ENCODE assay signal across 14 cellular contexts in the genomic region with DNA sequence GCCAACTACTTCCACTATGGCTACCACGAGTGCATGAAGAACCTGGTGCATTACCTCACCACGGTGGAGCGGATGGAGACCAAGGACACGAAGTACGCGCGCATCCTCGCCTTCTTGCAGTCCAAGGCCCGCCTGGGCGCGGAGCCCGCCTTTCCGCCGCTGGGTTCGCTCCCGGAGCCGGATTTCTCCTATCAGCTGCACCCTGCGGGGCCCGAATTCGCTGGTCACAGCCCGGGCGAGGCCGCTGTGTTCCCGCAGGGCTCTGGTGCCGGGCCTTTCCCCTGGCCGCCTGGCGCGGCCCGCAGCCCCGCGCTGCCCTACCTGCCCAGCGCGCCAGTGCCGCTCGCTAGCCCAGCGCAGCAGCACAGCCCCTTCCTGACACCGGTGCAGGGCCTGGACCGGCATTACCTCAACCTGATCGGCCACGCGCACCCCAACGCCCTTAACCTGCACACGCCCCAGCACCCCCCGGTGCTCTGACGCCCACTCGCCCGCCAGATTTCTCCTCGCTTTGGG. TPM values are rescaled to one million over a fixed set of nuclear protein-coding genes. Genes with fewer than 3 reads are reported as not detected.
DNase-seq lines count a peak whose midpoint lies in the region; ATAC-seq and TF ChIP-seq lines count a peak whose summit lies in the region.
"Had no signal": no experiment of that assay in that cellular context is flagged by ENCODE, and none has a peak within 500 bp of the region (broad histone marks: within the 10 kb centered on the region; RNA-seq: fewer than 3 reads in every experiment).

No MANE protein-coding gene starts in this region.

- peaks cover 6 to 29% (median 15%) of the 10 kb centered on the region in 4 donors for H3K4me1 Mint-ChIP-seq in CD4-positive, alpha-beta memory T cell

- DNase-seq in DMS 273 (lab: John Stamatoyannopoulos, UW; ENCODE audit: unreplicated experiment) = peak; percentile 70
- no peak for DNase-seq in DMS 273 treated with DMSO at 0.1 percent for 48 hours (lab: John Stamatoyannopoulos, UW)
- DNase-seq in NCI-H748 treated with DMSO at 0.1 percent for 48 hours (lab: John Stamatoyannopoulos, UW) = peak; percentile 15
- DNase-seq in fibroblast of lung (ENCODE audit: low read depth in 2 of 2) = no peak
- DNase-seq in psoas muscle = no peak
- no peak for DNase-seq in CD4-positive, alpha-beta memory T cell
- DNase-seq in NCI-H82 treated with DMSO at 0.1 percent for 48 hours (lab: John Stamatoyannopoulos, UW; ENCODE audit: unreplicated experiment) = no peak
- no peak for DNase-seq in NCI-H2081 (lab: John Stamatoyannopoulos, UW)
- DNase-seq: islet precursor cell, NCI-H446 treated with DMSO at 0.1 percent for 48 hours, pancreas had no signal

- peaks cover 40% of the 10 kb centered on the region for H3K27me3 ChIP-seq in fibroblast of lung (ENCODE audit: control insufficient read depth, insufficient read depth, low read length)
- H3K27me3 ChIP-seq in psoas muscle (ENCODE audit: insufficient read depth in 3 of 3, low read length in 2 of 3) = peaks cover 3 to 97% (median 45%) of the 10 kb centered on the region in 3 donors
- H3K27me3 ChIP-seq in CD4-positive, alpha-beta memory T cell (ENCODE audit: insufficient read depth, low read length) = peaks cover 16% of the 10 kb centered on the region

- no peaks in the 10 kb centered on the region for H3K79me2 ChIP-seq in fibroblast of lung (ENCODE audit: control insufficient read depth, insufficient read depth, low read length)

- peak overlapping the region; percentile 13 for H3K4me2 ChIP-seq in fibroblast of lung (ENCODE audit: extremely low read depth, insufficient read depth, low read length)

- H3K36me3 ChIP-seq in fibroblast of lung (ENCODE audit: control insufficient read depth, insufficient read depth, low read length) (no peaks in the 10 kb centered on the region), psoas muscle (ENCODE audit: insufficient read depth in 1 of 2, low read depth in 1 of 2) (no peaks in the 10 kb centered on the region)
- H3K36me3 ChIP-seq in CD4-positive, alpha-beta memory T cell (ENCODE audit: insufficient read depth, low read length) = no peaks in the 10 kb centered on the region
- H3K36me3 ChIP-seq: pancreas had no signal

- no peak overlapping the region for H3K27ac Mint-ChIP-seq in CD4-positive, alpha-beta memory T cell

- intact Hi-C loops in psoas muscle (cut with DNase I) = no loop called here
- intact Hi-C loops in CD4-positive, alpha-beta memory T cell (cut with micrococcal nuclease) = no loop called here

- TF ChIP-seq CTCF in fibroblast of lung (conservative IDR thresholded peaks at IDR 0.05 in 1 of 2, IDR thresholded peaks at IDR 0.05 in 1 of 2; ENCODE audit: low read depth in 1 of 2, low read length in 2 of 2) (no peak), psoas muscle (IDR thresholded peaks at IDR 0.05) (no peak)

- H3K4me3 Mint-ChIP-seq in CD4-positive, alpha-beta memory T cell = peak overlapping the region in 1 of 8 donors; percentile 53

- no peak overlapping the region for H3K9ac ChIP-seq in fibroblast of lung (ENCODE audit: insufficient read depth, low read length)

- H3K4me3 ChIP-seq in fibroblast of lung (replicated peaks in 1 of 4; ENCODE audit: control extremely low read depth in 1 of 4, insufficient read depth in 1 of 4, low read depth in 3 of 4, low read length in 4 of 4) (no peak overlapping the region), psoas muscle (peak overlapping the region; percentile 51)
- no peak overlapping the region for H3K4me3 ChIP-seq in CD4-positive, alpha-beta memory T cell (ENCODE audit: low read length in 2 of 2)
- H3K4me3 ChIP-seq: pancreas had no signal

- 1 to 2% (median 1%) methylated on average over 42 to 48 of the region's 48 CpGs for WGBS in psoas muscle, 3 donors

- no peaks in the 10 kb centered on the region for H4K20me1 ChIP-seq in fibroblast of lung (ENCODE audit: control insufficient read depth, extremely low read depth, insufficient read depth, low read length)

- CTCF ChIA-PET in CD4-positive, alpha-beta memory T cell (lab: Charles Lee; ENCODE audit: partially characterized antibody) = no interaction called here

- no peak overlapping the region for H2AFZ ChIP-seq in fibroblast of lung (ENCODE audit: low read length)

- H3K27me3 Mint-ChIP-seq in CD4-positive, alpha-beta memory T cell = peaks cover 55 to 60% of the 10 kb centered on the region in 2 donors

- no peaks in the 10 kb centered on the region for H3K9me3 Mint-ChIP-seq in CD4-positive, alpha-beta memory T cell

- H3K9me3 ChIP-seq in fibroblast of lung (ENCODE audit: control insufficient read depth, insufficient read depth, low read depth, low read length) (no peaks in the 10 kb centered on the region), psoas muscle (no peaks in the 10 kb centered on the region)
- no peaks in the 10 kb centered on the region for H3K9me3 ChIP-seq in CD4-positive, alpha-beta memory T cell (ENCODE audit: control insufficient read depth in 1 of 2, low read length in 2 of 2)
- H3K9me3 ChIP-seq: pancreas had no signal

- H3K27ac ChIP-seq in fibroblast of lung (ENCODE audit: insufficient read depth, low read length) (no peak overlapping the region), psoas muscle (no peak overlapping the region)
- H3K27ac ChIP-seq in CD4-positive, alpha-beta memory T cell (ENCODE audit: low read depth, low read length) = no peak overlapping the region
- H3K27ac ChIP-seq: pancreas had no signal

- no peaks in the 10 kb centered on the region for H3K4me1 ChIP-seq in fibroblast of lung (ENCODE audit: control insufficient read depth, extremely low read depth, insufficient read depth, low read length)
- peaks cover 36% of the 10 kb centered on the region for H3K4me1 ChIP-seq in psoas muscle
- no peaks in the 10 kb centered on the region for H3K4me1 ChIP-seq in CD4-positive, alpha-beta memory T cell (ENCODE audit: insufficient read depth, low read length)
- H3K4me1 ChIP-seq: pancreas had no signal

- no peaks in the 10 kb centered on the region for H3K36me3 Mint-ChIP-seq in CD4-positive, alpha-beta memory T cell

- POLR2A ChIA-PET in CD4-positive, alpha-beta memory T cell (lab: Charles Lee; ENCODE audit: partially characterized antibody) = no interaction called here

- ATAC-seq in psoas muscle = peak; percentile 29 to 68 (median 48)
- ATAC-seq: pancreas had no signal

RNA-seq across cellular contexts. Expression of gene HELT, which starts 2.1 kb away (rescaled TPM):
- total RNA-seq in fibroblast of lung (not detected in 2 replicates), psoas muscle (under 1 TPM in 1 of 4 donors, not detected in 3; 0.36 TPM)
- polyA plus RNA-seq in fibroblast of lung (not detected in 2 replicates), psoas muscle (not detected)
- not detected in 2 replicates for polyA plus RNA-seq in fibroblast of lung (2012)
- not detected in 2 replicates for polyA minus RNA-seq in fibroblast of lung (ENCODE audit: low replicate concordance)
- total RNA-seq in CD4-positive, alpha-beta memory T cell = not detected
- not detected for polyA plus RNA-seq in CD4-positive, alpha-beta memory T cell
- total RNA-seq: A172; HT1080; pancreas; T-helper 2 cell treated with Interferon-gamma antibody and Interleukin-4, amounts not matched to agents 100 ng/mL and 5 ng/mL, for 36 hours had no signal
- polyA plus RNA-seq: pancreas had no signal

Comparison
In these comparisons a context has a peak if more than half of its experiments do, and no peak if none do; other contexts are left out.
1. DNase-seq: peak in DMS 273 (single experiment) and NCI-H748 treated with DMSO at 0.1 percent for 48 hours (single experiment); none in DMS 273 treated with DMSO at 0.1 percent for 48 hours (single experiment), fibroblast of lung (0 of 2), psoas muscle (0 of 2), CD4-positive, alpha-beta memory T cell (0 of 5), NCI-H82 treated with DMSO at 0.1 percent for 48 hours (single experiment) and NCI-H2081 (0 of 2).